In genomic region chr1:151406176-151406575, GRCh38 we compare ENCODE assay signal across 20 cellular contexts. TPM values are rescaled to one million over a fixed set of nuclear protein-coding genes. Genes with fewer than 3 reads are reported as not detected.
DNase-seq lines count a peak whose midpoint lies in the region; ATAC-seq and TF ChIP-seq lines count a peak whose summit lies in the region.
"Had no signal": no experiment of that assay in that cellular context is flagged by ENCODE, and none has a peak within 500 bp of the region (broad histone marks: within the 10 kb centered on the region; RNA-seq: fewer than 3 reads in every experiment).

No MANE protein-coding gene starts in this region.

- H3K9me3 Mint-ChIP-seq in MCF 10A (ENCODE audit: unreplicated experiment) = no peaks in the 10 kb centered on the region
- H3K9me3 Mint-ChIP-seq: CD4-positive, alpha-beta memory T cell; GM23338; IgD-negative memory B cell had no signal

- in situ Hi-C loops in mammary epithelial cell (cut with MboI; ENCODE audit: low sequenced_read_pairs in 2 of 2) = no loop called here

- H3K9ac ChIP-seq in mammary epithelial cell (ENCODE audit: insufficient read depth, low read length) = no peak overlapping the region

- H3K27ac ChIP-seq in mammary epithelial cell (ENCODE audit: insufficient read depth, low read depth, low read length) = no peak overlapping the region
- H3K27ac ChIP-seq: 22Rv1, HL-60 had no signal

- H3K27me3 Mint-ChIP-seq in MCF 10A (ENCODE audit: insufficient read depth, unreplicated experiment) = no peaks in the 10 kb centered on the region
- H3K27me3 Mint-ChIP-seq: CD4-positive, alpha-beta memory T cell; IgD-negative memory B cell had no signal

- ATAC-seq in sciatic nerve (peak; percentile 52), GM18520 (IDR thresholded peaks at IDR 0.05; ENCODE audit: unreplicated experiment) (no peak)
- ATAC-seq: GM23338, HCT116 had no signal

- BruUV-seq in MCF 10A (replicated peaks; lab: Mats Ljungman, UMichigan) = no TSS peak
- no TSS peak for BruUV-seq in mammary epithelial cell (replicated peaks; lab: Mats Ljungman, UMichigan)

- no peak overlapping the region for H3K4me3 Mint-ChIP-seq in MCF 10A (ENCODE audit: unreplicated experiment)
- H3K4me3 Mint-ChIP-seq: CD4-positive, alpha-beta memory T cell; GM23338 had no signal

- CTCF ChIA-PET in MCF 10A (lab: Yijun Ruan, JAX) (interaction anchor here (0.7 to 2.2 kb wide), 3 partner anchors 8 to 11 kb away, joined by 3 to 11 read pairs (median 4); no protein-coding TSS in a partner anchor), mammary epithelial cell (lab: Charles Lee; ENCODE audit: low non-redundant PET) (no interaction called here)

- H3K4me1 ChIP-seq in mammary epithelial cell (ENCODE audit: insufficient read depth, low read length) = peaks cover 4% of the 10 kb centered on the region

- H3K79me2 ChIP-seq in mammary epithelial cell (ENCODE audit: insufficient read depth, low read length) = peaks cover 6% of the 10 kb centered on the region

- no peak overlapping the region for H3K4me2 ChIP-seq in mammary epithelial cell (ENCODE audit: insufficient read depth, low read depth, low read length)
- H3K4me2 ChIP-seq: GM23338 had no signal

- DNase-seq in MCF 10A (ENCODE audit: unreplicated experiment) (no peak), mammary epithelial cell (no peak), globus pallidus (ENCODE audit: low spot score) (peak; percentile 40), sciatic nerve (ENCODE audit: low spot score) (no peak), NCI-H2227 treated with DMSO at 0.1 percent for 48 hours (lab: John Stamatoyannopoulos, UW) (no peak), NCI-H446 (lab: John Stamatoyannopoulos, UW) (no peak), SIG-M5 (lab: John Stamatoyannopoulos, UW) (no peak)
- DNase-seq: CD4-positive, alpha-beta memory T cell; DMS79; NCI-H187; NCI-H345; NCI-H69; NK-92 treated with Interleukin-12 subunit alpha and Interleukin-12 subunit beta, amount 100 ng/mL, for 24 hours had no signal

- POLR2A ChIA-PET in MCF 10A (lab: Yijun Ruan, JAX) = interaction anchor here (1.2 to 3.0 kb wide), 4 partner anchors 15 to 105 kb away, joined by 3 to 10 read pairs (median 6); partner anchors contain the start of gene SELENBP1

- intact Hi-C loops in MCF 10A (cut with micrococcal nuclease) (no loop called here), mammary epithelial cell (cut with micrococcal nuclease) (no loop called here), sciatic nerve (cut with DNase I) (no loop called here)

- peaks cover 97% of the 10 kb centered on the region for H3K36me3 Mint-ChIP-seq in MCF 10A (ENCODE audit: insufficient read depth, unreplicated experiment)

- H3K9me3 ChIP-seq in mammary epithelial cell (replicated peaks; ENCODE audit: insufficient read depth, low read length) = no peaks in the 10 kb centered on the region

- no peaks in the 10 kb centered on the region for H3K27me3 ChIP-seq in mammary epithelial cell (ENCODE audit: insufficient read depth, low read length)

- no peak overlapping the region for H2AFZ ChIP-seq in mammary epithelial cell (ENCODE audit: low read depth, low read length)
- H2AFZ ChIP-seq: GM23338 had no signal

- WGBS in mammary epithelial cell (ENCODE audit: low coverage, missing lambda C conversion rate) = 65% methylated on average over 5 of the region's 8 CpGs

- TF ChIP-seq CTCF in MCF 10A (IDR thresholded peaks at IDR 0.05; ENCODE audit: unreplicated experiment) = no peak
- no peak for TF ChIP-seq CTCF in mammary epithelial cell (conservative IDR thresholded peaks at IDR 0.05 in 1 of 2, IDR thresholded peaks at IDR 0.05 in 1 of 2; ENCODE audit: extremely low read depth in 1 of 2, insufficient read depth in 1 of 2, low read depth in 1 of 2, low read length in 2 of 2)

- no peaks in the 10 kb centered on the region for H4K20me1 ChIP-seq in mammary epithelial cell (ENCODE audit: insufficient read depth, low read length)

- H3K27ac Mint-ChIP-seq in MCF 10A (ENCODE audit: low read depth, unreplicated experiment) = peak overlapping the region; percentile 47
- H3K27ac Mint-ChIP-seq: GM23338 had no signal

- H3K36me3 ChIP-seq in mammary epithelial cell (ENCODE audit: insufficient read depth, low read length) = peaks cover 43% of the 10 kb centered on the region

- H3K4me3 ChIP-seq in mammary epithelial cell (replicated peaks in 1 of 3; ENCODE audit: insufficient read depth in 1 of 3, low read depth in 2 of 3, low read length in 3 of 3) = no peak overlapping the region
- H3K4me3 ChIP-seq: GM23338 had no signal

- peaks cover 11% of the 10 kb centered on the region for H3K4me1 Mint-ChIP-seq in MCF 10A (ENCODE audit: insufficient read depth, unreplicated experiment)
- H3K4me1 Mint-ChIP-seq: GM23338 had no signal

- dilution Hi-C loops in mammary epithelial cell (cut with HindIII; ENCODE audit: low sequenced_read_pairs) = loop anchor here (5.0 to 10.0 kb wide), 3 partner anchors 51 to 94 kb away; no protein-coding TSS in a partner anchor

RNA-seq across cellular contexts. Expression of gene PSMB4, which starts 6.8 kb away (rescaled TPM):
- total RNA-seq in MCF 10A (2022) = 281 and 320 TPM in 2 replicates
- total RNA-seq in mammary epithelial cell = 100 to 1,000 TPM; 239 to 352 TPM
- polyA plus RNA-seq in mammary epithelial cell = 412 TPM
- polyA minus RNA-seq in mammary epithelial cell = 418 TPM
- total RNA-seq in sciatic nerve = 160 TPM

RNA-seq across cellular contexts. Expression of gene SELENBP1, which starts 33.7 kb away (rescaled TPM):
- total RNA-seq in MCF 10A (2022) (8.2 and 11.6 TPM in 2 replicates), mammary epithelial cell (1 to 10 TPM in 1 of 2 donors, not detected in 1; 2.8 TPM), sciatic nerve (71.9 TPM)
- not detected for polyA plus RNA-seq in mammary epithelial cell
- polyA minus RNA-seq in mammary epithelial cell = not detected
- total RNA-seq: CD4-positive, alpha-beta memory T cell; OCI-LY7 had no signal
- polyA plus RNA-seq: CD4-positive, alpha-beta memory T cell; IgD-negative memory B cell had no signal

RNA-seq across cellular contexts. Expression of gene POGZ, which starts 53.1 kb away (rescaled TPM):
- total RNA-seq in MCF 10A (2022) = 92.1 and 92.2 TPM in 2 replicates
- total RNA-seq in mammary epithelial cell = 10 to 100 TPM; 28.0 to 48.1 TPM
- 18.2 TPM for polyA plus RNA-seq in mammary epithelial cell
- 41.7 TPM for polyA minus RNA-seq in mammary epithelial cell
- 165 TPM for total RNA-seq in sciatic nerve

RNA-seq across cellular contexts. Expression of gene RFX5, which starts 59.1 kb away (rescaled TPM):
- total RNA-seq in MCF 10A (2022) = 19.2 and 26.5 TPM in 2 replicates
- 10 to 100 TPM; 45.5 to 45.9 TPM for total RNA-seq in mammary epithelial cell
- polyA plus RNA-seq in mammary epithelial cell = 28.5 TPM
- 33.7 TPM for polyA minus RNA-seq in mammary epithelial cell
- 30.9 TPM for total RNA-seq in sciatic nerve
